ENCODE assay signal across 1 cellular context in genomic region chr2:10560626-10561025, GRCh38.
A peak's percentile ranks its signal among the peaks of the same experiment; 100 is the strongest.
TF ChIP-seq lines count a peak whose summit lies in the region.

No MANE protein-coding gene starts in this region.

TF ChIP-seq in K562, 482 proteins besides CTCF, POLR2A, EP300 and RAD21 (continued from another document):
- TF ChIP-seq PRDM10 (IDR thresholded peaks at IDR 0.05; ENCODE audit: partially characterized antibody), result no peak
- TF ChIP-seq ZNF780A (CRISPR knock-in tag; IDR thresholded peaks at IDR 0.05), result no peak
- TF ChIP-seq THRA (IDR thresholded peaks at IDR 0.05), result no peak
- TF ChIP-seq CGGBP1 (CRISPR knock-in tag; IDR thresholded peaks at IDR 0.05), result no peak
- TF ChIP-seq ARID1B (IDR thresholded peaks at IDR 0.05), result peak; percentile 58
- TF ChIP-seq IRF9 (tag; IDR thresholded peaks at IDR 0.05), result no peak
- no peak for TF ChIP-seq RB1 (IDR thresholded peaks at IDR 0.05; ENCODE audit: low read depth)
- TF ChIP-seq NCOA6 (IDR thresholded peaks at IDR 0.05), result no peak
- no peak for TF ChIP-seq ZNF408 (CRISPR knock-in tag; IDR thresholded peaks at IDR 0.05; ENCODE audit: low read depth)
- no peak for TF ChIP-seq HNRNPH1 (optimal IDR thresholded peaks at IDR 0.05; ENCODE audit: low read depth, low read length)
- 0 out of 4 replicates have a peak, but pooled peaks of 1 of the 2 experiments have one; percentile 13 for TF ChIP-seq HDAC1 (IDR thresholded peaks at IDR 0.05)
- no peak for TF ChIP-seq RFX1 (IDR thresholded peaks at IDR 0.05)
- TF ChIP-seq RBM17 (IDR thresholded peaks at IDR 0.05; ENCODE audit: borderline replicate concordance, low read depth, low read length), result no peak
- no peak for TF ChIP-seq SMARCE1 (IDR thresholded peaks at IDR 0.05)
- 0 out of 2 replicates have a peak, but pooled peaks have one; percentile 20 for TF ChIP-seq BHLHE40 (IDR thresholded peaks at IDR 0.05; ENCODE audit: low read length)
- TF ChIP-seq POLR2H (tag; IDR thresholded peaks at IDR 0.05; ENCODE audit: low read depth), result no peak
- peak; percentile 91 for TF ChIP-seq MAFG (tag; conservative IDR thresholded peaks at IDR 0.05)
- TF ChIP-seq UBTF (IDR thresholded peaks at IDR 0.05; ENCODE audit: borderline replicate concordance in 1 of 2, low read depth in 2 of 2, low read length in 2 of 2), result peak in 1 of 2 experiments; percentile 76; a peak in 2 of 4 replicates
- TF ChIP-seq ZEB2 (IDR thresholded peaks at IDR 0.05), result no peak
- no peak for TF ChIP-seq SAFB2 (IDR thresholded peaks at IDR 0.05; ENCODE audit: borderline replicate concordance, low read depth, low read length, severe bottlenecking)
- no peak for TF ChIP-seq ZBTB43 (CRISPR knock-in tag; IDR thresholded peaks at IDR 0.05)
- TF ChIP-seq RBM22 (IDR thresholded peaks at IDR 0.05; ENCODE audit: low read depth, low read length, poor library complexity, severe bottlenecking), result no peak
- peak; percentile 61 for TF ChIP-seq PKNOX1 (IDR thresholded peaks at IDR 0.05)
- no peak for TF ChIP-seq XRCC4 (IDR thresholded peaks at IDR 0.05; ENCODE audit: extremely low read depth, insufficient read depth, insufficient read length)
- TF ChIP-seq ZNF143 (CRISPR knock-in tag; IDR thresholded peaks at IDR 0.05), result no peak
- no peak for TF ChIP-seq SREBF2 (CRISPR knock-in tag; IDR thresholded peaks at IDR 0.05)
- no peak for TF ChIP-seq CCAR2 (IDR thresholded peaks at IDR 0.05; ENCODE audit: low read depth, low read length)
- no peak for TF ChIP-seq ATF6 (CRISPR knock-in tag; IDR thresholded peaks at IDR 0.05)
- no peak for TF ChIP-seq NR3C1 (CRISPR knock-in tag; IDR thresholded peaks at IDR 0.05)
- no peak for TF ChIP-seq GATAD2B (IDR thresholded peaks at IDR 0.05; ENCODE audit: borderline replicate concordance)
- no peak for TF ChIP-seq PTTG1 (tag; IDR thresholded peaks at IDR 0.05; ENCODE audit: low read depth)
- TF ChIP-seq MAFF (IDR thresholded peaks at IDR 0.05; ENCODE audit: low read length), result peak; percentile 91
- no peak for TF ChIP-seq SNIP1 (IDR thresholded peaks at IDR 0.05; ENCODE audit: low read depth)
- no peak for TF ChIP-seq RBFOX2 (IDR thresholded peaks at IDR 0.05; ENCODE audit: low read depth, low read length)
- TF ChIP-seq CBX5 (IDR thresholded peaks at IDR 0.05; ENCODE audit: borderline replicate concordance, low read depth), result no peak
- TF ChIP-seq YY1 (IDR thresholded peaks at IDR 0.05; ENCODE audit: borderline replicate concordance in 1 of 3, control insufficient read depth in 1 of 3, extremely low read depth in 1 of 3, insufficient read depth in 3 of 3, insufficient read length in 1 of 3, insufficient replicate concordance in 2 of 3, low read depth in 1 of 3, low read length in 2 of 3), result no peak
- TF ChIP-seq ZSCAN32 (CRISPR knock-in tag; IDR thresholded peaks at IDR 0.05), result no peak
- peak; percentile 69 for TF ChIP-seq CBFA2T3 (IDR thresholded peaks at IDR 0.05)
- peak; percentile 59 for TF ChIP-seq TCF3 (CRISPR knock-in tag; IDR thresholded peaks at IDR 0.05)
- TF ChIP-seq BCLAF1 (IDR thresholded peaks at IDR 0.05; ENCODE audit: borderline replicate concordance in 1 of 2, control insufficient read depth in 1 of 2, low read depth in 2 of 2, low read length in 1 of 2), result no peak
- TF ChIP-seq C11orf30 (IDR thresholded peaks at IDR 0.05; ENCODE audit: low read depth), result peak; percentile 97
- no peak for TF ChIP-seq SP1 (CRISPR knock-in tag; IDR thresholded peaks at IDR 0.05)
- TF ChIP-seq ZNF668 (CRISPR knock-in tag; IDR thresholded peaks at IDR 0.05), result no peak
- no peak for TF ChIP-seq KLF1 (tag; IDR thresholded peaks at IDR 0.05)
- no peak for TF ChIP-seq MED1 (CRISPR knock-in tag; IDR thresholded peaks at IDR 0.05; ENCODE audit: borderline replicate concordance)
- TF ChIP-seq BRF1 (IDR thresholded peaks at IDR 0.05; ENCODE audit: borderline replicate concordance, extremely low read depth, insufficient read length), result no peak
- no peak for TF ChIP-seq ZNF384 (IDR thresholded peaks at IDR 0.05; ENCODE audit: low read depth, low read length)
- no peak for TF ChIP-seq ZNF197 (CRISPR knock-in tag; IDR thresholded peaks at IDR 0.05; ENCODE audit: low read depth)
- no peak for TF ChIP-seq ZNF449 (CRISPR knock-in tag; IDR thresholded peaks at IDR 0.05)
TF ChIP-seq in K562: peak in this region for 18.
